In genomic region chr11:2095198-2095520, GRCh38 we compare ENCODE assay signal across 19 cellular contexts.
"Had no signal": no experiment of that assay in that cellular context is flagged by ENCODE, and none has a peak within 500 bp of the region (broad histone marks: within the 10 kb centered on the region; RNA-seq: fewer than 3 reads in every experiment).

No MANE protein-coding gene starts in this region.

- H3K27me3 ChIP-seq: cardiac muscle cell, ovary, right lobe of liver, upper lobe of right lung had no signal

- H3K4me3 ChIP-seq: cardiac muscle cell, gastroesophageal sphincter, ovary, right lobe of liver, upper lobe of right lung had no signal

- H3K27ac Mint-ChIP-seq: activated naive CD4-positive, alpha-beta T cell treated with anti-CD3 and anti-CD28 coated beads, Interleukin-2, amount 10 ng/mL, durations not matched to agents 7 days and 5 days; WTC11 had no signal

- H3K27ac ChIP-seq: cardiac muscle cell, epithelial cell of prostate, gastroesophageal sphincter, right lobe of liver, upper lobe of right lung had no signal

- H3K36me3 Mint-ChIP-seq: activated naive CD4-positive, alpha-beta T cell treated with anti-CD3 and anti-CD28 coated beads, Interleukin-2, amount 10 ng/mL, durations not matched to agents 7 days and 5 days; WTC11 had no signal

- H3K9me3 ChIP-seq: gastroesophageal sphincter, ovary, right lobe of liver, upper lobe of right lung had no signal

- FAIRE-seq: islet of Langerhans had no signal

- H3K36me3 ChIP-seq: cardiac muscle cell, gastroesophageal sphincter, ovary, right lobe of liver, upper lobe of right lung had no signal

- H3K9me3 Mint-ChIP-seq: activated naive CD4-positive, alpha-beta T cell treated with anti-CD3 and anti-CD28 coated beads, Interleukin-2, amount 10 ng/mL, durations not matched to agents 7 days and 5 days; WTC11 had no signal

- DNase-seq: activated CD4-positive, alpha-beta T cell treated with anti-CD3 and anti-CD28 coated beads for 4 hours; activated CD4-positive, alpha-beta T cell treated with anti-CD3 and anti-CD28 coated beads, Interleukin-2, amount 50 U/mL, for 48 hours; activated CD8-positive, alpha-beta memory T cell treated with anti-CD3 and anti-CD28 coated beads, Interleukin-2, amount 50 U/mL, for 48 hours; activated naive CD4-positive, alpha-beta T cell treated with anti-CD3 and anti-CD28 coated beads, Interleukin-2, amount 10 ng/mL, durations not matched to agents 7 days and 5 days; amygdala; left cardiac atrium; mesendoderm; naive B cell; stimulated activated CD4-positive, alpha-beta T cell treated with anti-CD3 and anti-CD28 coated beads, Interleukin-4, amount 100 ng/mL, for 24 hours; stimulated activated naive CD4-positive, alpha-beta T cell treated with Interleukin-2 at 50 U/mL for 16 hours; T-helper 9 cell had no signal

- ATAC-seq: gastroesophageal sphincter, left cardiac atrium, right lobe of liver, upper lobe of right lung, WTC11 had no signal

- H3K4me3 Mint-ChIP-seq: activated naive CD4-positive, alpha-beta T cell treated with anti-CD3 and anti-CD28 coated beads, Interleukin-2, amount 10 ng/mL, durations not matched to agents 7 days and 5 days; WTC11 had no signal
